ENCODE assay signal across 12 cellular contexts in genomic region chr11:12829131-12829530, GRCh38.
DNase-seq lines count a peak whose midpoint lies in the region; ATAC-seq and TF ChIP-seq lines count a peak whose summit lies in the region.
"Had no signal": no experiment of that assay in that cellular context is flagged by ENCODE, and none has a peak within 500 bp of the region (broad histone marks: within the 10 kb centered on the region; RNA-seq: fewer than 3 reads in every experiment).

No MANE protein-coding gene starts in this region.

- H3K36me3 ChIP-seq in BLaER1 treated with 17β-estradiol and CSF1 and Interleukin-3, amounts not matched to agents 10 nM and 100 nM = no peaks in the 10 kb centered on the region
- peaks cover 19% of the 10 kb centered on the region for H3K36me3 ChIP-seq in endodermal cell (ENCODE audit: control insufficient read depth, insufficient read depth, low read length)
- no peaks in the 10 kb centered on the region for H3K36me3 ChIP-seq in neuron (ENCODE audit: insufficient read depth, low read length)

- peaks cover 60% of the 10 kb centered on the region for H3K4me1 Mint-ChIP-seq in endodermal cell

- peak overlapping the region; percentile 61 for H3K27ac Mint-ChIP-seq in endodermal cell
- H3K27ac Mint-ChIP-seq: CD4-positive, alpha-beta T cell had no signal

- ATAC-seq in GM21381 (IDR thresholded peaks at IDR 0.05; ENCODE audit: unreplicated experiment) = no peak

- H3K9ac ChIP-seq in BLaER1 treated with 17β-estradiol and CSF1 and Interleukin-3, amounts not matched to agents 10 nM and 100 nM = no peak overlapping the region
- no peak overlapping the region for H3K9ac ChIP-seq in endodermal cell (ENCODE audit: extremely low read depth, low read length, poor library complexity, severe bottlenecking)

- TF ChIP-seq CTCF in endodermal cell (conservative IDR thresholded peaks at IDR 0.05) = no peak

- H3K4me3 Mint-ChIP-seq in endodermal cell = peak overlapping the region; percentile 57
- H3K4me3 Mint-ChIP-seq: CD4-positive, alpha-beta T cell had no signal

- no peaks in the 10 kb centered on the region for H3K27me3 Mint-ChIP-seq in endodermal cell (ENCODE audit: insufficient read depth)

- H4K20me1 ChIP-seq in BLaER1 treated with 17β-estradiol and CSF1 and Interleukin-3, amounts not matched to agents 10 nM and 100 nM = no peaks in the 10 kb centered on the region

- peak overlapping the region; percentile 47 to 85 (median 75) for H3K4me2 ChIP-seq in BLaER1 treated with 17β-estradiol and CSF1 and Interleukin-3, amounts not matched to agents 10 nM and 100 nM

- no peaks in the 10 kb centered on the region for H3K9me3 ChIP-seq in BLaER1 treated with 17β-estradiol and CSF1 and Interleukin-3, amounts not matched to agents 10 nM and 100 nM (replicated peaks in 1 of 11)
- H3K9me3 ChIP-seq in endodermal cell (ENCODE audit: control insufficient read depth, low read length) (no peaks in the 10 kb centered on the region), neuron (ENCODE audit: low read length) (no peaks in the 10 kb centered on the region)

- no peak overlapping the region for H2AFZ ChIP-seq in neuron (ENCODE audit: low read depth, low read length)

- no peak overlapping the region for H3K27ac ChIP-seq in BLaER1 treated with 17β-estradiol and CSF1 and Interleukin-3, amounts not matched to agents 10 nM and 100 nM
- peak overlapping the region; percentile 93 for H3K27ac ChIP-seq in endodermal cell (ENCODE audit: low read depth, low read length)

- peaks cover 2% of the 10 kb centered on the region for H3K36me3 Mint-ChIP-seq in endodermal cell (ENCODE audit: low read depth)

- peak; percentile 66 for DNase-seq in NCI-H526 treated with DMSO at 0.1 percent for 48 hours (lab: John Stamatoyannopoulos, UW)
- no peak for DNase-seq in endodermal cell
- DNase-seq in RPMI8226 = no peak
- no peak for DNase-seq in KG1 (lab: John Stamatoyannopoulos, UW)
- DNase-seq in SK-N-DZ (ENCODE audit: low spot score) = no peak
- DNase-seq: activated T-cell treated with anti-CD3 and anti-CD28 coated beads, Interleukin-2, amount 50 U/mL, for 48 hours; CD4-positive, alpha-beta T cell; cerebellar nuclear complex; NCI-H1417 treated with DMSO at 0.1 percent for 48 hours had no signal

- no peaks in the 10 kb centered on the region for H3K9me3 Mint-ChIP-seq in endodermal cell
- H3K9me3 Mint-ChIP-seq: CD4-positive, alpha-beta T cell had no signal

- WGBS in endodermal cell (ENCODE audit: insufficient coverage in 1 of 2, insufficient read length in 1 of 2), 2 experiments = 64 to 75% methylated on average over 5 to 6 of the region's 6 CpGs

- H3K27me3 ChIP-seq in BLaER1 treated with 17β-estradiol and CSF1 and Interleukin-3, amounts not matched to agents 10 nM and 100 nM = peaks cover 0 to 19% (median 0%) of the 10 kb centered on the region in 11 experiments; a peak in 3 of 22 replicates
- H3K27me3 ChIP-seq in endodermal cell (ENCODE audit: control insufficient read depth, insufficient read depth, low read length, poor library complexity, severe bottlenecking) (no peaks in the 10 kb centered on the region), neuron (ENCODE audit: insufficient read depth, low read length) (no peaks in the 10 kb centered on the region)

- peaks cover 20 to 32% (median 28%) of the 10 kb centered on the region in 10 experiments for H3K4me1 ChIP-seq in BLaER1 treated with 17β-estradiol and CSF1 and Interleukin-3, amounts not matched to agents 10 nM and 100 nM
- H3K4me1 ChIP-seq in endodermal cell (ENCODE audit: control insufficient read depth, insufficient read depth, low read length) (peaks cover 6% of the 10 kb centered on the region), neuron (ENCODE audit: insufficient read depth, low read length) (peaks cover 56% of the 10 kb centered on the region)

- H3K4me3 ChIP-seq in BLaER1 treated with 17β-estradiol and CSF1 and Interleukin-3, amounts not matched to agents 10 nM and 100 nM = 0 out of 20 replicates have a peak overlapping the region, but pooled peaks of 2 of the 10 experiments have one; percentile 15 to 20
- H3K4me3 ChIP-seq in endodermal cell (ENCODE audit: low read length) (peak overlapping the region; percentile 77), neuron (ENCODE audit: low read length) (peak overlapping the region; percentile 62)
